25 cellular contexts compared by ENCODE assay signal in the genomic region with DNA sequence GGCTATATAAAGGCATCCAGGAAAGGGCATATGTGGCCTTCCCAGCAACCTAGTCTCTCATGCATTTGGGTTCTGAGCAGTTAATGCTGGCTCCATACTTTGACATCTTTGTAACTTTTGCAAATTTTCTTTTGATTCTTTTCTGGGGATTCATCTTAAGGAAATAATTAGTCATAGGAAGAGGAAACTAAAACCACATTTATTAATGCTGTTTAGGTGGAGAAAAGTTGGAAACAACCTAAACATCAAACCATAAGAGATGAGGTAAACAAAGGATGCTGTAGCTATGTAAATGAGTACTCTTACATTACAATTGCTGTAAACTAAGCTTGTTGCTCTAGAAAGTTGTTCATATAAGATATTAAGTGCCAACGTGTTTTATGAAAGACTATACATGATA.
"Had no signal": no experiment of that assay in that cellular context is flagged by ENCODE, and none has a peak within 500 bp of the region (broad histone marks: within the 10 kb centered on the region; RNA-seq: fewer than 3 reads in every experiment).

No MANE protein-coding gene starts in this region.

- H3K4me1 ChIP-seq: breast epithelium, suprapubic skin had no signal

- H3K36me3 Mint-ChIP-seq: activated CD8-positive, alpha-beta memory T cell treated with anti-CD3 and anti-CD28 coated beads, Interleukin-2, amount 10 ng/mL, durations not matched to agents 7 days and 5 days; WTC11 had no signal

- H3K9me3 ChIP-seq: breast epithelium, esophagus squamous epithelium, left lung, mucosa of descending colon, right atrium auricular region, suprapubic skin, tibial artery, upper lobe of right lung had no signal

- H3K27me3 Mint-ChIP-seq: activated CD8-positive, alpha-beta memory T cell treated with anti-CD3 and anti-CD28 coated beads, Interleukin-2, amount 10 ng/mL, durations not matched to agents 7 days and 5 days; central memory CD8-positive, alpha-beta T cell; natural killer cell treated with Interleukin-12 subunit alpha and Interleukin-12 subunit beta and Interleukin-15 and Interleukin-18, amount 100 ng/mL, for 72 hours had no signal

- H3K9me3 Mint-ChIP-seq: central memory CD8-positive, alpha-beta T cell; dendritic cell treated with granulocyte-macrophage colony-stimulating factor and Interleukin-4, amounts not matched to agents 40 ng/mL and 50 ng/mL, for 4 days; natural killer cell treated with Interleukin-12 subunit alpha and Interleukin-12 subunit beta and Interleukin-15 and Interleukin-18, amount 100 ng/mL, for 72 hours; WTC11 had no signal

- H3K27ac ChIP-seq: breast epithelium, epithelial cell of prostate, esophagus squamous epithelium, left lung, suprapubic skin, tibial artery, upper lobe of right lung had no signal

- H3K4me3 Mint-ChIP-seq: activated CD8-positive, alpha-beta memory T cell treated with anti-CD3 and anti-CD28 coated beads, Interleukin-2, amount 10 ng/mL, durations not matched to agents 7 days and 5 days; activated CD8-positive, alpha-beta T cell treated with anti-CD3 and anti-CD28 coated beads, Interleukin-2, amount 10 ng/mL, durations not matched to agents 7 days and 5 days; central memory CD8-positive, alpha-beta T cell; dendritic cell treated with granulocyte-macrophage colony-stimulating factor and Interleukin-4, amounts not matched to agents 40 ng/mL and 50 ng/mL, for 4 days; natural killer cell treated with Interleukin-12 subunit alpha and Interleukin-12 subunit beta and Interleukin-15 and Interleukin-18, amount 100 ng/mL, for 72 hours; WTC11 had no signal

- H3K27me3 ChIP-seq: breast epithelium, esophagus squamous epithelium, left lung, right atrium auricular region, suprapubic skin, tibial artery, upper lobe of right lung had no signal

- H3K36me3 ChIP-seq: breast epithelium, left lung, right atrium auricular region, suprapubic skin, tibial artery, upper lobe of right lung had no signal

- DNase-seq: activated CD4-positive, alpha-beta T cell treated with anti-CD3 and anti-CD28 coated beads for 4 hours; activated CD8-positive, alpha-beta memory T cell treated with anti-CD3 and anti-CD28 coated beads, Interleukin-2, amount 10 ng/mL, durations not matched to agents 7 days and 5 days; activated CD8-positive, alpha-beta T cell treated with anti-CD3 and anti-CD28 coated beads, Interleukin-2, amount 10 ng/mL, durations not matched to agents 7 days and 5 days; activated naive CD4-positive, alpha-beta T cell; activated T-cell treated with anti-CD3 and anti-CD28 coated beads, Interleukin-2, amount 50 U/mL, for 48 hours; amygdala; effector CD4-positive, alpha-beta T cell; esophagus squamous epithelium; left lung; mucosa of descending colon; stimulated activated CD4-positive, alpha-beta T cell treated with anti-CD3 and anti-CD28 coated beads, Interleukin-15, amount 100 ng/mL, for 24 hours; stimulated activated CD4-positive, alpha-beta T cell treated with anti-CD3 and anti-CD28 coated beads, Interleukin-2, amount 100 ng/mL, for 24 hours; stimulated activated naive CD4-positive, alpha-beta T cell; T-helper 2 cell; tibial artery; upper lobe of right lung had no signal

- H3K27ac Mint-ChIP-seq: activated CD8-positive, alpha-beta memory T cell treated with anti-CD3 and anti-CD28 coated beads, Interleukin-2, amount 10 ng/mL, durations not matched to agents 7 days and 5 days; activated CD8-positive, alpha-beta T cell treated with anti-CD3 and anti-CD28 coated beads, Interleukin-2, amount 10 ng/mL, durations not matched to agents 7 days and 5 days; dendritic cell treated with granulocyte-macrophage colony-stimulating factor and Interleukin-4, amounts not matched to agents 40 ng/mL and 50 ng/mL, for 4 days; WTC11 had no signal

- H3K4me3 ChIP-seq: breast epithelium, esophagus squamous epithelium, left lung, lung, mucosa of descending colon, right atrium auricular region, suprapubic skin, tibial artery, upper lobe of right lung had no signal

- ATAC-seq: activated CD8-positive, alpha-beta memory T cell treated with anti-CD3 and anti-CD28 coated beads, Interleukin-2, amount 10 ng/mL, durations not matched to agents 7 days and 5 days; activated CD8-positive, alpha-beta T cell treated with anti-CD3 and anti-CD28 coated beads, Interleukin-2, amount 10 ng/mL, durations not matched to agents 7 days and 5 days; mucosa of descending colon; natural killer cell treated with Interleukin-12 subunit alpha and Interleukin-12 subunit beta and Interleukin-15 and Interleukin-18, amount 100 ng/mL, for 72 hours; WTC11 had no signal
